Comparison of ENCODE assay signal across 8 cellular contexts in the genomic region with DNA sequence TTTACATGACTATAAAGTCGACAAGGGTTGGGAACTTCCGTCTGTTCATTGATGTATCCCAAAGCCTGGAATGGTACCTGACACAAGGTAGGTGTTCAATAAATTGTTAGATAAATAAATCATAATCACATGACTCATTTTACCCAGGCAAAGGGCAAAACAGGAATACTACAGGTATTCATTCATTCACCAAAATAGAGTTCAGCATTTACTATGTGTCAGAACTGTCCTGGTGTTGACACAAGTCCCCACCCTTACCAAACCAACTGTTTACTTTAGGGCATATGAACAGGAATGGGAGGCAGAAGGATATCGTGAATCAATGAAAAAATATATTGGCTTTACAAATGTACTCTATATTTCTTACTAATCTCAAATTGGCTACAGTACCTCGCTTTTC. TPM values are rescaled to one million over a fixed set of nuclear protein-coding genes. Genes with fewer than 3 reads are reported as not detected.
A peak's percentile ranks its signal among the peaks of the same experiment; 100 is the strongest.
DNase-seq lines count a peak whose midpoint lies in the region; ATAC-seq and TF ChIP-seq lines count a peak whose summit lies in the region.

No MANE protein-coding gene starts in this region.

- H3K4me1 ChIP-seq in BE2C: no peaks in the 10 kb centered on the region
- peaks cover 0 to 14% of the 10 kb centered on the region in 2 donors for H3K4me1 ChIP-seq in muscle layer of duodenum (ENCODE audit: control insufficient read depth in 1 of 2, insufficient read depth in 2 of 2, low read length in 2 of 2)

- H3K36me3 ChIP-seq in BE2C: peaks cover 7% of the 10 kb centered on the region
- H3K36me3 ChIP-seq in muscle layer of duodenum (ENCODE audit: control insufficient read depth in 1 of 2, insufficient read depth in 2 of 2, low read length in 2 of 2): peaks cover 0 to 4% of the 10 kb centered on the region in 2 donors

- H3K9me3 ChIP-seq in BE2C (no peaks in the 10 kb centered on the region), muscle layer of duodenum (ENCODE audit: control insufficient read depth in 1 of 2, low read length in 2 of 2) (no peaks in the 10 kb centered on the region)

- H3K27me3 Mint-ChIP-seq in chondrocyte (ENCODE audit: low read depth): peaks cover 2% of the 10 kb centered on the region

- peak overlapping the region; percentile 93 for H3K27ac ChIP-seq in muscle layer of duodenum (ENCODE audit: low read length)

- H3K36me3 Mint-ChIP-seq in chondrocyte (ENCODE audit: low read depth): no peaks in the 10 kb centered on the region

- H3K9me3 Mint-ChIP-seq in chondrocyte (ENCODE audit: low read depth): no peaks in the 10 kb centered on the region

- H3K27ac Mint-ChIP-seq in chondrocyte (ENCODE audit: unreplicated experiment): peak overlapping the region; percentile 93

- H3K27me3 ChIP-seq in BE2C (no peaks in the 10 kb centered on the region), muscle layer of duodenum (ENCODE audit: low read depth, low read length) (no peaks in the 10 kb centered on the region)

- TF ChIP-seq CTCF in BE2C (IDR thresholded peaks at IDR 0.05; ENCODE audit: low read depth, low read length) (no peak), chondrocyte (IDR thresholded peaks at IDR 0.05) (no peak)

- H3K4me3 ChIP-seq in BE2C (ENCODE audit: low read depth, low read length) (peak overlapping the region; percentile 90), muscle layer of duodenum (ENCODE audit: low read depth in 1 of 2, low read length in 2 of 2) (peak overlapping the region; percentile 93 to 98)
- H3K4me3 ChIP-seq in Jurkat, Clone E6-1 (ENCODE audit: low read length): peak overlapping the region; percentile 96

- H3K4me3 Mint-ChIP-seq in chondrocyte (ENCODE audit: unreplicated experiment): peak overlapping the region; percentile 97

- no peak for ATAC-seq in HG03139 (IDR thresholded peaks at IDR 0.05; ENCODE audit: unreplicated experiment)

- peaks cover 18% of the 10 kb centered on the region for H3K4me1 Mint-ChIP-seq in chondrocyte (ENCODE audit: low read depth)

- DNase-seq in BE2C (no peak), chondrocyte (ENCODE audit: low spot score) (no peak), NCI-H82 (lab: John Stamatoyannopoulos, UW) (no peak), GM19240 (ENCODE audit: insufficient read length, low spot score) (no peak)
- no peak for DNase-seq in Jurkat, Clone E6-1 (ENCODE audit: low read depth, low spot score)
- DNase-seq in activated effector memory CD4-positive, alpha-beta T cell treated with Interleukin-2 at 50 U/mL for 16 hours: no peak

RNA-seq across cellular contexts. Expression of a gene that starts 0.7 kb away (rescaled TPM):
- 52.8 TPM for polyA plus RNA-seq in BE2C (2012; ENCODE audit: insufficient read depth, insufficient read length, low read depth)
- 26.6 TPM for polyA plus RNA-seq in Jurkat, Clone E6-1 (2012; ENCODE audit: insufficient read depth, insufficient read length)
- total RNA-seq in chondrocyte: 14.9 to 24.3 TPM (median 15.2 TPM) in 3 replicates

RNA-seq across cellular contexts. Expression of a gene that starts 57.8 kb away (rescaled TPM):
- 92.5 TPM for polyA plus RNA-seq in BE2C (2012; ENCODE audit: insufficient read depth, insufficient read length, low read depth)
- 32.3 TPM for polyA plus RNA-seq in Jurkat, Clone E6-1 (2012; ENCODE audit: insufficient read depth, insufficient read length)
- 29.2 to 37.4 TPM (median 35.2 TPM) in 3 replicates for total RNA-seq in chondrocyte
